ENCODE assay signal across 29 cellular contexts in the genomic region with DNA sequence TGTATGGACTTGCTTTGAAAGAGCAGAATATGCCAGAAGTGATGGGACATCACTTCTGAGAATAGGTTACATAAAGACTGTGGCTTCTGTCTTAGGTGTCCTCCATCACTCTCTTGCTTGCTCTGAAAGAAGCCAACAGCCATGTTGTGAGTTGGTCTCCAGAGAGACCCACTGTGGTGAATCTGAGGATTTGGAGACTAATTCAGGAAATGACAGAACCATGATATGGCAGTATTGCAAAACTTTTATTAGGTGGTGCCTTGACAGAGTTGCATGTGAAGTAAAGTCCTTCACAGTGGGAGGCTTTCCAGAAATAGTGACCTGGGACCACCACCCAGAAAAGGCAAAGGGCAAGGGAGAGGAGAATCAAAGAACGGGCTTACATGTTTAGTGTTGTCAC.
DNase-seq lines count a peak whose midpoint lies in the region; ATAC-seq, FAIRE-seq and TF ChIP-seq lines count a peak whose summit lies in the region.
"Had no signal": no experiment of that assay in that cellular context is flagged by ENCODE, and none has a peak within 500 bp of the region (broad histone marks: within the 10 kb centered on the region; RNA-seq: fewer than 3 reads in every experiment).

No MANE protein-coding gene starts in this region.

- no peaks in the 10 kb centered on the region for H3K4me1 ChIP-seq in K562 (replicated peaks in 1 of 2; ENCODE audit: control insufficient read depth in 2 of 2, insufficient read depth in 2 of 2, low read length in 2 of 2)
- H3K4me1 ChIP-seq: BLaER1, SJCRH30 had no signal

- no peaks in the 10 kb centered on the region for H3K36me3 ChIP-seq in K562 (ENCODE audit: control insufficient read depth, insufficient read depth, low read length)
- H3K36me3 ChIP-seq: BLaER1, MG63, SJCRH30 had no signal

- H3K79me2 ChIP-seq in K562 (ENCODE audit: control insufficient read depth, insufficient read depth, low read length), result no peaks in the 10 kb centered on the region

- TF ChIP-seq EP300 in K562 (IDR thresholded peaks at IDR 0.05; ENCODE audit: low read length), result no peak

- H3K4me1 Mint-ChIP-seq in T-helper 1 cell treated with Interleukin-12 subunit alpha and Interleukin-12 subunit beta and Interleukin-4 antibody, amounts not matched to agents 30 μg/mL and 1 μg/mL, for 36 hours (ENCODE audit: low read depth), result no peaks in the 10 kb centered on the region
- H3K4me1 Mint-ChIP-seq in T-helper 17 cell, result no peaks in the 10 kb centered on the region

- H3K36me3 Mint-ChIP-seq in T-helper 1 cell treated with Interleukin-12 subunit alpha and Interleukin-12 subunit beta and Interleukin-4 antibody, amounts not matched to agents 30 μg/mL and 1 μg/mL, for 36 hours (ENCODE audit: low read depth), result no peaks in the 10 kb centered on the region
- H3K36me3 Mint-ChIP-seq in T-helper 17 cell (ENCODE audit: low read depth), result no peaks in the 10 kb centered on the region

- 8% methylated on average over 1 of the region's 1 CpG for WGBS in K562 (ENCODE audit: insufficient coverage, low coverage, missing lambda C conversion rate)

- peak overlapping the region; percentile 39 for H3K27ac Mint-ChIP-seq in T-helper 1 cell treated with Interleukin-12 subunit alpha and Interleukin-12 subunit beta and Interleukin-4 antibody, amounts not matched to agents 30 μg/mL and 1 μg/mL, for 36 hours
- no peak overlapping the region for H3K27ac Mint-ChIP-seq in T-helper 17 cell
- H3K27ac Mint-ChIP-seq: CD4-positive, alpha-beta T cell had no signal

- DNase-seq in T-helper 1 cell (no peak), HT1080 (ENCODE audit: low read depth) (peak; percentile 51), K562 (ENCODE audit: extremely low read depth in 1 of 4, low spot score in 3 of 4) (no peak), fibroblast of pulmonary artery (ENCODE audit: low read depth) (peak; percentile 21), T-helper 17 cell (no peak), ACHN (no peak), GM13976 (ENCODE audit: low spot score) (no peak)
- DNase-seq: CD4-positive, alpha-beta T cell; GDM1; H7; KG1; MG63; NCI-H1048; NCI-H1417; NCI-H1694; NCI-H2029 treated with DMSO at 0.1 percent for 48 hours; NCI-H446 treated with DMSO at 0.1 percent for 48 hours; NCI-H526; NCI-H82; NK-92 treated with Interleukin-12 subunit alpha and Interleukin-12 subunit beta, amount 100 ng/mL, for 24 hours; PC-3; SJCRH30 had no signal

- H3K9ac ChIP-seq in K562 (ENCODE audit: insufficient read depth in 1 of 2, low read depth in 2 of 2, low read length in 2 of 2), result no peak overlapping the region
- H3K9ac ChIP-seq: BLaER1 had no signal

- H3K27ac ChIP-seq in K562 (ENCODE audit: extremely low read depth, low read depth, low read length), result no peak overlapping the region
- H3K27ac ChIP-seq: 22Rv1, BLaER1, SJCRH30 had no signal

- H2AFZ ChIP-seq in K562 (ENCODE audit: low read depth, low read length), result no peak overlapping the region

- TF ChIP-seq CTCF in K562 (IDR thresholded peaks at IDR 0.05 in 2 of 3, conservative IDR thresholded peaks at IDR 0.05 in 1 of 3; ENCODE audit: insufficient read depth in 2 of 3, low read depth in 1 of 3, low read length in 3 of 3), result no peak
- TF ChIP-seq CTCF in fibroblast of pulmonary artery (IDR thresholded peaks at IDR 0.05; ENCODE audit: low read length, missing control alignments), result no peak
- no peak for TF ChIP-seq CTCF in GM13976 (IDR thresholded peaks at IDR 0.05; ENCODE audit: borderline replicate concordance, control extremely low read depth, extremely low read depth, insufficient read depth, missing control alignments)

- no peak for TF ChIP-seq POLR2A in K562 (conservative IDR thresholded peaks at IDR 0.05)

- H3K9me3 ChIP-seq in K562 (replicated peaks; ENCODE audit: control insufficient read depth, insufficient read depth, low read depth, low read length), result no peaks in the 10 kb centered on the region
- no peaks in the 10 kb centered on the region for H3K9me3 ChIP-seq in T-helper 17 cell (ENCODE audit: control insufficient read depth, low read length, poor library complexity, severe bottlenecking)
- H3K9me3 ChIP-seq: BLaER1, MG63, SJCRH30 had no signal

- H4K20me1 ChIP-seq in K562 (replicated peaks; ENCODE audit: control insufficient read depth, insufficient read depth, low read length), result no peaks in the 10 kb centered on the region
- H4K20me1 ChIP-seq: BLaER1 had no signal

- in situ Hi-C loops in K562 (cut with MboI) (no loop called here), ACHN (cut with HindIII; ENCODE audit: low pct_ligation_motif_present, low pct_unique_long_range_greater_than_20kb, low sequenced_read_pairs) (no loop called here), GM13976 (cut with MboI; ENCODE audit: low sequenced_read_pairs, unreplicated experiment) (no loop called here)

- H3K9me3 Mint-ChIP-seq in T-helper 1 cell treated with Interleukin-12 subunit alpha and Interleukin-12 subunit beta and Interleukin-4 antibody, amounts not matched to agents 30 μg/mL and 1 μg/mL, for 36 hours, result no peaks in the 10 kb centered on the region
- H3K9me3 Mint-ChIP-seq: CD4-positive, alpha-beta T cell had no signal

- ATAC-seq in K562, result no peak
- ATAC-seq in T-helper 17 cell, result no peak
- ATAC-seq: GM12878, PC-3, SK-N-SH treated with all-trans-retinoic acid at 6 μM for 48 hours had no signal

- BruUV-seq in K562 (replicated peaks; lab: Mats Ljungman, UMichigan), result no TSS peak

- H3K27me3 ChIP-seq in K562 (ENCODE audit: control insufficient read depth in 2 of 2, insufficient read depth in 2 of 2, low read length in 2 of 2), result no peaks in the 10 kb centered on the region
- H3K27me3 ChIP-seq: BLaER1, MG63, SJCRH30 had no signal

- H3K9me1 ChIP-seq in K562 (ENCODE audit: control insufficient read depth, insufficient read depth, low read length), result no peaks in the 10 kb centered on the region

- H3K4me2 ChIP-seq in K562 (ENCODE audit: insufficient read depth, low read length), result no peak overlapping the region
- H3K4me2 ChIP-seq: BLaER1 had no signal

- intact Hi-C loops in K562 (cut with micrococcal nuclease), result no loop called here

- H3K27me3 Mint-ChIP-seq in T-helper 1 cell treated with Interleukin-12 subunit alpha and Interleukin-12 subunit beta and Interleukin-4 antibody, amounts not matched to agents 30 μg/mL and 1 μg/mL, for 36 hours (ENCODE audit: low read depth), result no peaks in the 10 kb centered on the region
- H3K27me3 Mint-ChIP-seq in T-helper 17 cell, result no peaks in the 10 kb centered on the region
- H3K27me3 Mint-ChIP-seq: CD4-positive, alpha-beta T cell had no signal

- no peak for FAIRE-seq in K562 (lab: Jason Lieb, UNC)
- FAIRE-seq: GM12878, GM19239, HTR-8/SVneo had no signal

- CTCF ChIA-PET in K562 (lab: Yijun Ruan, JAX; ENCODE audit: low intra/inter-chr PET ratio), result no interaction called here

- no peak overlapping the region for H3K4me3 Mint-ChIP-seq in T-helper 1 cell treated with Interleukin-12 subunit alpha and Interleukin-12 subunit beta and Interleukin-4 antibody, amounts not matched to agents 30 μg/mL and 1 μg/mL, for 36 hours
- H3K4me3 Mint-ChIP-seq in T-helper 17 cell, result no peak overlapping the region
- H3K4me3 Mint-ChIP-seq: CD4-positive, alpha-beta T cell had no signal

- H3K4me3 ChIP-seq in K562, result no peak overlapping the region
- H3K4me3 ChIP-seq in fibroblast of pulmonary artery (replicated peaks; ENCODE audit: low read depth, low read length), result no peak overlapping the region
- H3K4me3 ChIP-seq: BLaER1, GM12878, MG63, SJCRH30 had no signal

- POLR2A ChIA-PET in K562 (lab: Yijun Ruan, JAX), result no interaction called here

- no peak for TF ChIP-seq RAD21 in K562 (CRISPR knock-in tag; conservative IDR thresholded peaks at IDR 0.05 in 1 of 2, IDR thresholded peaks at IDR 0.05 in 1 of 2)

TF ChIP-seq in K562, 482 proteins besides CTCF, POLR2A, EP300 and RAD21:
- TF ChIP-seq CEBPB (tag; IDR thresholded peaks at IDR 0.05) (0 out of 2 replicates have a peak, but pooled peaks have one; percentile 8), FOXJ2 (tag; IDR thresholded peaks at IDR 0.05) (no peak)
- TF ChIP-seq, protein P1, sequence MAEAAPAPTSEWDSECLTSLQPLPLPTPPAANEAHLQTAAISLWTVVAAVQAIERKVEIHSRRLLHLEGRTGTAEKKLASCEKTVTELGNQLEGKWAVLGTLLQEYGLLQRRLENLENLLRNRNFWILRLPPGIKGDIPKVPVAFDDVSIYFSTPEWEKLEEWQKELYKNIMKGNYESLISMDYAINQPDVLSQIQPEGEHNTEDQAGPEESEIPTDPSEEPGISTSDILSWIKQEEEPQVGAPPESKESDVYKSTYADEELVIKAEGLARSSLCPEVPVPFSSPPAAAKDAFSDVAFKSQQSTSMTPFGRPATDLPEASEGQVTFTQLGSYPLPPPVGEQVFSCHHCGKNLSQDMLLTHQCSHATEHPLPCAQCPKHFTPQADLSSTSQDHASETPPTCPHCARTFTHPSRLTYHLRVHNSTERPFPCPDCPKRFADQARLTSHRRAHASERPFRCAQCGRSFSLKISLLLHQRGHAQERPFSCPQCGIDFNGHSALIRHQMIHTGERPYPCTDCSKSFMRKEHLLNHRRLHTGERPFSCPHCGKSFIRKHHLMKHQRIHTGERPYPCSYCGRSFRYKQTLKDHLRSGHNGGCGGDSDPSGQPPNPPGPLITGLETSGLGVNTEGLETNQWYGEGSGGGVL (CRISPR knock-in tag; IDR thresholded peaks at IDR 0.05), result no peak
TF ChIP-seq in K562: peak in this region for 1.

Comparison
In these comparisons a context has a peak if more than half of its experiments do, and no peak if none do; other contexts are left out.
1. DNase-seq: peak in HT1080 (single experiment) and fibroblast of pulmonary artery (single experiment); none in T-helper 1 cell (0 of 5), K562 (0 of 4), T-helper 17 cell (0 of 3), ACHN (single experiment) and GM13976 (single experiment).